In the genomic region with DNA sequence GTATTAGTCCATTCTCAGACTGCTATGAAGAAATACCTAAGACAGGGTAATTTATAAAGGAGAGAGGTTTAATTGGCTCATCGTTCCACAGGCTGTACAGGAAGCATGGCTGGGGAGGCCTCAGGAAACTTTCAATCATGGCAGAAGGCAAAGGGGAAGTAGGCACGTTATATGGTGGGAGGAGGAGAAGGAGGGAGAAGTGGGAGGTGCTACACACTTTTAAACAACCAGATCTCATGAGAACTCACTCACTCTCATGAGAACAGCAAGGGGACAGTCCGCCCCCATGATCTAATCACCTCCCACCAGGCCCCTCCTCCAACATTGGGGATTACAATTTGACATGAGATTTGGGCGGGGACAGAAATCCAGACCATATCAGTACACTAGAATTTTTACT, we compare ENCODE assay signal across 2 cellular contexts.
TF ChIP-seq lines count a peak whose summit lies in the region.
"Not testable (repeated sequence)": the region's sequence is repeated elsewhere in the genome, so short reads cannot be mapped to it uniquely, and the experiment has no call there.

No MANE protein-coding gene starts in this region.

TF ChIP-seq in HEK293, 187 proteins besides CTCF, POLR2A, EP300 and RAD21 (continued from another document):
- peak; percentile 80 for TF ChIP-seq EGR2 (tag by site-specific recombination; IDR thresholded peaks at IDR 0.05; ENCODE audit: low read depth)
- peak; percentile 28; the same call in 1 of the 2 replicates for TF ChIP-seq SP2 (tag by site-specific recombination; IDR thresholded peaks at IDR 0.05)

TF ChIP-seq in K562, 482 proteins besides CTCF, POLR2A, EP300 and RAD21 (continued from another document):
- TF ChIP-seq SPI1 (IDR thresholded peaks at IDR 0.05; ENCODE audit: borderline replicate concordance, low read depth, low read length) (0 out of 2 replicates have a peak, but pooled peaks have one; percentile 20), CC2D1A (IDR thresholded peaks at IDR 0.05) (peak; percentile 92), ATF7 (IDR thresholded peaks at IDR 0.05) (0 out of 2 replicates have a peak, but pooled peaks have one; percentile 22), CBX5 (IDR thresholded peaks at IDR 0.05; ENCODE audit: borderline replicate concordance, low read depth) (peak; percentile 40; the same call in 1 of the 2 replicates), CHD2 (IDR thresholded peaks at IDR 0.05; ENCODE audit: low read depth, low read length) (peak; percentile 71; the same call in 1 of the 2 replicates), EGR1 (conservative IDR thresholded peaks at IDR 0.05) (0 out of 2 replicates have a peak, but pooled peaks have one; percentile 32), MYBL2 (IDR thresholded peaks at IDR 0.05; ENCODE audit: low read depth) (peak; percentile 66), PYGO2 (tag; IDR thresholded peaks at IDR 0.05) (0 out of 2 replicates have a peak, but pooled peaks have one; percentile 22), YY1 (IDR thresholded peaks at IDR 0.05; ENCODE audit: borderline replicate concordance in 1 of 3, control insufficient read depth in 1 of 3, extremely low read depth in 1 of 3, insufficient read depth in 3 of 3, insufficient read length in 1 of 3, insufficient replicate concordance in 2 of 3, low read depth in 1 of 3, low read length in 2 of 3) (peak in 1 of 3 experiments; percentile 25), FOXM1 (IDR thresholded peaks at IDR 0.05; ENCODE audit: low read depth) (peak; percentile 56), CHAMP1 (IDR thresholded peaks at IDR 0.05) (peak; percentile 82), ZNF766 (CRISPR knock-in tag; conservative IDR thresholded peaks at IDR 0.05) (peak; percentile 82)
- not testable (repeated sequence) for TF ChIP-seq MYBL2 (CRISPR knock-in tag; IDR thresholded peaks at IDR 0.05; ENCODE audit: borderline replicate concordance); FOXM1 (CRISPR knock-in tag; IDR thresholded peaks at IDR 0.05; ENCODE audit: low read depth)
TF ChIP-seq in K562: peak in this region for 15; not testable (repeated sequence) for 467.
